ENCODE assay signal across 8 cellular contexts in genomic region chr20:36199293-36200257, GRCh38. TPM values are rescaled to one million over a fixed set of nuclear protein-coding genes. Genes with fewer than 3 reads are reported as not detected.
DNase-seq lines count a peak whose midpoint lies in the region; ATAC-seq and TF ChIP-seq lines count a peak whose summit lies in the region.

No MANE protein-coding gene starts in this region.

- H3K27me3 ChIP-seq in BJ (ENCODE audit: control insufficient read depth, insufficient read depth, low read length) = no peaks in the 10 kb centered on the region
- H3K27me3 ChIP-seq in right lobe of liver = no peaks in the 10 kb centered on the region

- no peaks in the 10 kb centered on the region for H3K9me3 Mint-ChIP-seq in activated CD4-positive, alpha-beta T cell treated with anti-CD3 and anti-CD28 coated beads, Interleukin-2, amount 10 ng/mL, durations not matched to agents 7 days and 5 days

- H3K4me1 ChIP-seq in HEK293 (ENCODE audit: control insufficient read depth, insufficient read depth, low read length) = no peaks in the 10 kb centered on the region
- H3K4me1 ChIP-seq in right lobe of liver = peaks cover 0 to 5% (median 0%) of the 10 kb centered on the region in 4 donors

- ATAC-seq in right lobe of liver (peak; percentile 89 to 93 (median 91)), HG02973 (IDR thresholded peaks at IDR 0.05; ENCODE audit: unreplicated experiment) (no peak)

- DNase-seq in BJ (ENCODE audit: low read depth) (peak; percentile 14), NCI-H526 treated with DMSO at 0.1 percent for 48 hours (lab: John Stamatoyannopoulos, UW) (peak; percentile 67), dedifferentiated amniotic fluid mesenchymal stem cell (ENCODE audit: extremely low spot score) (peak; percentile 71), right lobe of liver (peak; percentile 55 to 78 (median 70))
- DNase-seq in activated CD4-positive, alpha-beta T cell treated with anti-CD3 and anti-CD28 coated beads, Interleukin-2, amount 10 ng/mL, durations not matched to agents 7 days and 5 days = peak; percentile 78
- peak; percentile 50 to 76 (median 61) for DNase-seq in stimulated activated CD4-positive, alpha-beta T cell treated with anti-CD3 and anti-CD28 coated beads, TNF-alpha, amount 100 ng/mL, for 24 hours (ENCODE audit: low read depth in 3 of 3)

- H3K27ac ChIP-seq in HEK293 (ENCODE audit: extremely low read depth, low read depth, low read length) = no peak overlapping the region
- no peak overlapping the region for H3K27ac ChIP-seq in right lobe of liver

- H3K4me1 Mint-ChIP-seq in activated CD4-positive, alpha-beta T cell treated with anti-CD3 and anti-CD28 coated beads, Interleukin-2, amount 10 ng/mL, durations not matched to agents 7 days and 5 days = no peaks in the 10 kb centered on the region

- no peak overlapping the region for H3K27ac Mint-ChIP-seq in activated CD4-positive, alpha-beta T cell treated with anti-CD3 and anti-CD28 coated beads, Interleukin-2, amount 10 ng/mL, durations not matched to agents 7 days and 5 days

- TF ChIP-seq CTCF in BJ (IDR thresholded peaks at IDR 0.05; ENCODE audit: insufficient read depth, low read depth, low read length) (peak; percentile 97), HEK293 (tag by site-specific recombination; IDR thresholded peaks at IDR 0.05) (peak; percentile 72), right lobe of liver (IDR thresholded peaks at IDR 0.05) (peak; percentile 82 to 96 (median 88))

- H3K4me3 ChIP-seq in BJ (ENCODE audit: low read depth, low read length) = no peak overlapping the region
- no peak overlapping the region for H3K4me3 ChIP-seq in HEK293 (ENCODE audit: low read depth, low read length)
- H3K4me3 ChIP-seq in right lobe of liver = no peak overlapping the region

- CTCF ChIA-PET in BJ (lab: Yijun Ruan, JAX) = interaction anchor here (0.6 to 8.1 kb wide), 32 partner anchors 10 to 266 kb away, joined by 3 to 84 read pairs (median 4); partner anchors contain the start of genes AAR2 and SCAND1
- CTCF ChIA-PET in HEK293 (lab: Yijun Ruan, JAX) = interaction anchor here (0.5 to 7.9 kb wide), 32 partner anchors 10 to 902 kb away, joined by 3 to 101 read pairs (median 4); no protein-coding TSS in a partner anchor
- CTCF ChIA-PET in activated CD4-positive, alpha-beta T cell treated with anti-CD3 and anti-CD28 coated beads, Interleukin-2, amount 10 ng/mL, durations not matched to agents 7 days and 5 days (lab: Charles Lee) = interaction anchor here (0.7 to 1.4 kb wide), 11 partner anchors 16 to 237 kb away, joined by 3 to 4 read pairs (median 3); no protein-coding TSS in a partner anchor

- no peaks in the 10 kb centered on the region for H3K36me3 ChIP-seq in BJ (ENCODE audit: control insufficient read depth, insufficient read depth, low read length)
- peaks cover 0 to 40% of the 10 kb centered on the region in 2 experiments; a peak in 2 of 3 replicates for H3K36me3 ChIP-seq in HEK293 (ENCODE audit: control insufficient read depth in 2 of 2, insufficient read depth in 1 of 2, low read length in 2 of 2)
- no peaks in the 10 kb centered on the region for H3K36me3 ChIP-seq in right lobe of liver

- WGBS in right lobe of liver (ENCODE audit: insufficient coverage, low coverage, low lambda C conversion rate, missing lambda C conversion rate) = 0% methylated on average over 2 of the region's 6 CpGs

- H3K36me3 Mint-ChIP-seq in activated CD4-positive, alpha-beta T cell treated with anti-CD3 and anti-CD28 coated beads, Interleukin-2, amount 10 ng/mL, durations not matched to agents 7 days and 5 days (ENCODE audit: low read depth) = no peaks in the 10 kb centered on the region

- peaks cover 12% of the 10 kb centered on the region for H3K27me3 Mint-ChIP-seq in activated CD4-positive, alpha-beta T cell treated with anti-CD3 and anti-CD28 coated beads, Interleukin-2, amount 10 ng/mL, durations not matched to agents 7 days and 5 days

- TF ChIP-seq POLR2A in right lobe of liver (IDR thresholded peaks at IDR 0.05) = no peak

- no peak overlapping the region for H3K4me3 Mint-ChIP-seq in activated CD4-positive, alpha-beta T cell treated with anti-CD3 and anti-CD28 coated beads, Interleukin-2, amount 10 ng/mL, durations not matched to agents 7 days and 5 days

- H3K9me3 ChIP-seq in HEK293 (ENCODE audit: control insufficient read depth, insufficient read depth, low read depth, low read length) (no peaks in the 10 kb centered on the region), right lobe of liver (no peaks in the 10 kb centered on the region)

- intact Hi-C loops in right lobe of liver (cut with DNase I) = loop anchor here in 1 of 2 donors (5.0 kb wide), 1 partner anchor 42 kb away; no protein-coding TSS in a partner anchor

- POLR2A ChIA-PET in BJ (lab: Charles Lee) (interaction anchor here (0.5 kb wide), 1 partner anchor 918 kb away, joined by 5 read pairs; no protein-coding TSS in a partner anchor), HEK293 (lab: Yijun Ruan, JAX) (interaction anchor here (0.5 kb wide), 1 partner anchor 252 kb away, joined by 3 read pairs; no protein-coding TSS in a partner anchor)
- POLR2A ChIA-PET in activated CD4-positive, alpha-beta T cell treated with anti-CD3 and anti-CD28 coated beads, Interleukin-2, amount 10 ng/mL, durations not matched to agents 7 days and 5 days (lab: Charles Lee) = no interaction called here

TF ChIP-seq in HEK293, 187 proteins besides CTCF, POLR2A, EP300 and RAD21:
- TF ChIP-seq ZNF449 (tag by site-specific recombination; IDR thresholded peaks at IDR 0.05) = no peak
- TF ChIP-seq ZNF600 (tag by site-specific recombination; IDR thresholded peaks at IDR 0.05) = no peak
- peak; percentile 91 for TF ChIP-seq ZNF654 (tag by site-specific recombination; IDR thresholded peaks at IDR 0.05; ENCODE audit: low read depth)
- 0 out of 2 replicates have a peak, but pooled peaks have one; percentile 52 for TF ChIP-seq ZNF2 (tag by site-specific recombination; IDR thresholded peaks at IDR 0.05)
- no peak for TF ChIP-seq HIC1 (tag by site-specific recombination; IDR thresholded peaks at IDR 0.05)
- peak; percentile 20; the same call in 1 of the 2 replicates for TF ChIP-seq GLIS1 (tag by site-specific recombination; IDR thresholded peaks at IDR 0.05)
- peak; percentile 59; the same call in 1 of the 2 replicates for TF ChIP-seq ZBTB48 (tag by site-specific recombination; IDR thresholded peaks at IDR 0.05)
- TF ChIP-seq ZNF221 (tag by site-specific recombination; IDR thresholded peaks at IDR 0.05; ENCODE audit: borderline replicate concordance) = no peak
- TF ChIP-seq EGR2 (tag by site-specific recombination; IDR thresholded peaks at IDR 0.05; ENCODE audit: low read depth) = 0 out of 2 replicates have a peak, but pooled peaks have one; percentile 14
- TF ChIP-seq ZNF335 (tag by site-specific recombination; conservative IDR thresholded peaks at IDR 0.05) = no peak
- no peak for TF ChIP-seq ZNF366 (tag by site-specific recombination; conservative IDR thresholded peaks at IDR 0.05)
- no peak for TF ChIP-seq MYNN (tag by site-specific recombination; IDR thresholded peaks at IDR 0.05; ENCODE audit: borderline replicate concordance)
- TF ChIP-seq ZNF561 (tag by site-specific recombination; IDR thresholded peaks at IDR 0.05; ENCODE audit: borderline replicate concordance) = no peak
- no peak for TF ChIP-seq SP7 (tag by site-specific recombination; IDR thresholded peaks at IDR 0.05)

RNA-seq across cellular contexts. Expression of gene AAR2, which starts 36.7 kb away (rescaled TPM):
- 35.4 and 54.4 TPM in 2 replicates for polyA plus RNA-seq in BJ (2011; rRNA removed)
- polyA minus RNA-seq in BJ (2011; rRNA and poly(A)+ RNA removed) = 25.3 and 40.9 TPM in 2 replicates
- 10 to 100 TPM; 22.5 to 23.0 TPM for total RNA-seq in activated CD4-positive, alpha-beta T cell treated with anti-CD3 and anti-CD28 coated beads, Interleukin-2, amount 10 ng/mL, durations not matched to agents 7 days and 5 days
- total RNA-seq in right lobe of liver = 10 to 100 TPM; 11.8 to 16.7 (median 13.5) TPM

RNA-seq across cellular contexts. Expression of gene EPB41L1, which starts 45.0 kb away (rescaled TPM):
- 12.4 and 20.2 TPM in 2 replicates for polyA plus RNA-seq in BJ (2011; rRNA removed)
- polyA minus RNA-seq in BJ (2011; rRNA and poly(A)+ RNA removed) = 8.0 and 13.9 TPM in 2 replicates
- total RNA-seq in activated CD4-positive, alpha-beta T cell treated with anti-CD3 and anti-CD28 coated beads, Interleukin-2, amount 10 ng/mL, durations not matched to agents 7 days and 5 days = under 1 TPM in 1 of 2 experiments, not detected in 1; 0.22 TPM
- 10 to 100 TPM in 1 of 6 experiments, 1 to 10 TPM in 5; 3.1 to 13.2 (median 5.3) TPM for total RNA-seq in right lobe of liver

Comparison
In these comparisons a context has a peak if more than half of its experiments do, and no peak if none do; other contexts are left out.
1. DNase-seq: peak in every context shown above with its lines; median percentile 78 in activated CD4-positive, alpha-beta T cell treated with anti-CD3 and anti-CD28 coated beads, Interleukin-2, amount 10 ng/mL, durations not matched to agents 7 days and 5 days; 71 in dedifferentiated amniotic fluid mesenchymal stem cell; 70 in right lobe of liver; 67 in NCI-H526 treated with DMSO at 0.1 percent for 48 hours; 61 in stimulated activated CD4-positive, alpha-beta T cell treated with anti-CD3 and anti-CD28 coated beads, TNF-alpha, amount 100 ng/mL, for 24 hours; 14 in BJ.